In genomic region chr20:25036331-25036936, GRCh38 we compare ENCODE assay signal across 9 cellular contexts. TPM values are rescaled to one million over a fixed set of nuclear protein-coding genes. Genes with fewer than 3 reads are reported as not detected.
DNase-seq lines count a peak whose midpoint lies in the region; ATAC-seq and TF ChIP-seq lines count a peak whose summit lies in the region.
"Had no signal": no experiment of that assay in that cellular context is flagged by ENCODE, and none has a peak within 500 bp of the region (broad histone marks: within the 10 kb centered on the region; RNA-seq: fewer than 3 reads in every experiment).

No MANE protein-coding gene starts in this region.

- H3K18ac ChIP-seq in H9 (ENCODE audit: insufficient read length, low read depth, low read length), result no peak overlapping the region

- peaks cover 49% of the 10 kb centered on the region for H3K4me1 Mint-ChIP-seq in activated naive CD4-positive, alpha-beta T cell treated with anti-CD3 and anti-CD28 coated beads for 36 hours (ENCODE audit: low read depth)
- peaks cover 17% of the 10 kb centered on the region for H3K4me1 Mint-ChIP-seq in activated T-helper 17 cell treated with anti-CD3 and anti-CD28 coated beads, Interleukin-2, amount 50 U/mL, for 72 hours
- H3K4me1 Mint-ChIP-seq in memory B cell, result peaks cover 33% of the 10 kb centered on the region
- peaks cover 16% of the 10 kb centered on the region in 2 experiments for H3K4me1 Mint-ChIP-seq in H9

- no peak for DNase-seq in activated naive CD4-positive, alpha-beta T cell treated with anti-CD3 and anti-CD28 coated beads for 36 hours
- no peak for DNase-seq in activated naive CD4-positive, alpha-beta T cell treated with Interleukin-2 at 50 U/mL for 16 hours
- DNase-seq in memory B cell (ENCODE audit: low spot score in 2 of 2) (no peak), tibial nerve (ENCODE audit: low spot score in 2 of 2) (no peak), RWPE1 (ENCODE audit: low spot score) (no peak), SKM-1 treated with dmso at 0.1 percent for 144 hours (lab: John Stamatoyannopoulos, UW; ENCODE audit: unreplicated experiment) (no peak), H9 (no peak)
- DNase-seq: SHP77 treated with DMSO at 0.1 percent for 48 hours had no signal

- ATAC-seq in activated T-helper 17 cell treated with anti-CD3 and anti-CD28 coated beads, Interleukin-2, amount 50 U/mL, for 72 hours (replicated peaks), result no peak
- no peak for ATAC-seq in memory B cell (ENCODE audit: low read depth)

- H3K36me3 Mint-ChIP-seq in activated naive CD4-positive, alpha-beta T cell treated with anti-CD3 and anti-CD28 coated beads for 36 hours (ENCODE audit: low read depth), result no peaks in the 10 kb centered on the region
- no peaks in the 10 kb centered on the region for H3K36me3 Mint-ChIP-seq in activated T-helper 17 cell treated with anti-CD3 and anti-CD28 coated beads, Interleukin-2, amount 50 U/mL, for 72 hours (ENCODE audit: low read depth)
- H3K36me3 Mint-ChIP-seq in memory B cell (no peaks in the 10 kb centered on the region), H9 (ENCODE audit: insufficient read depth in 1 of 3, low read depth in 3 of 3) (peaks cover 0 to 2% (median 0%) of the 10 kb centered on the region in 3 experiments; a peak in 1 of 7 replicates)

- H3K36me3 ChIP-seq in tibial nerve, result no peaks in the 10 kb centered on the region

- H3K27ac Mint-ChIP-seq in activated naive CD4-positive, alpha-beta T cell treated with anti-CD3 and anti-CD28 coated beads for 36 hours, result peak overlapping the region; percentile 26
- H3K27ac Mint-ChIP-seq in activated T-helper 17 cell treated with anti-CD3 and anti-CD28 coated beads, Interleukin-2, amount 50 U/mL, for 72 hours, result peak overlapping the region; percentile 85
- H3K27ac Mint-ChIP-seq in memory B cell (peak overlapping the region; percentile 67), H9 (no peak overlapping the region)

- no peak overlapping the region for H3K4ac ChIP-seq in H9 (ENCODE audit: low read depth, low read length)

- H4K20me1 ChIP-seq in H9 (ENCODE audit: control insufficient read depth, insufficient read depth, insufficient read length), result no peaks in the 10 kb centered on the region

- no peak overlapping the region for H2BK15ac ChIP-seq in H9 (ENCODE audit: low read depth, low read length)

- no peak overlapping the region for H2BK120ac ChIP-seq in H9 (ENCODE audit: low read depth, low read length, poor library complexity, severe bottlenecking)

- intact Hi-C loops in activated naive CD4-positive, alpha-beta T cell treated with anti-CD3 and anti-CD28 coated beads for 36 hours (cut with micrococcal nuclease), result loop anchor here (1.0 kb wide), 2 partner anchors 21 to 43 kb away; no protein-coding TSS in a partner anchor

- H3K27me3 Mint-ChIP-seq in activated naive CD4-positive, alpha-beta T cell treated with anti-CD3 and anti-CD28 coated beads for 36 hours (ENCODE audit: low read depth), result no peaks in the 10 kb centered on the region
- H3K27me3 Mint-ChIP-seq in activated T-helper 17 cell treated with anti-CD3 and anti-CD28 coated beads, Interleukin-2, amount 50 U/mL, for 72 hours, result no peaks in the 10 kb centered on the region
- H3K27me3 Mint-ChIP-seq in memory B cell, result no peaks in the 10 kb centered on the region
- H3K27me3 Mint-ChIP-seq in H9 (ENCODE audit: low read depth), result peaks cover 19% of the 10 kb centered on the region

- H3K56ac ChIP-seq in H9 (ENCODE audit: insufficient read length, low read depth, low read length), result no peak overlapping the region

- no peaks in the 10 kb centered on the region for H3K27me3 ChIP-seq in tibial nerve
- H3K27me3 ChIP-seq in H9 (ENCODE audit: insufficient read depth, low read length), result no peaks in the 10 kb centered on the region

- peak overlapping the region in 1 of 4 donors; percentile 6 for H3K4me3 ChIP-seq in tibial nerve

- no peak overlapping the region for H2AFZ ChIP-seq in H9 (ENCODE audit: low read length)

- H3K9me3 ChIP-seq in tibial nerve (no peaks in the 10 kb centered on the region), H9 (ENCODE audit: control insufficient read depth, low read depth, low read length) (no peaks in the 10 kb centered on the region)

- no peak overlapping the region for H4K8ac ChIP-seq in H9 (replicated peaks; ENCODE audit: insufficient read length, low read depth, low read length)

- H3K4me1 ChIP-seq in tibial nerve (peaks cover 14 to 100% (median 95%) of the 10 kb centered on the region in 4 donors), H9 (ENCODE audit: insufficient read depth, low read length) (peaks cover 2% of the 10 kb centered on the region; the same call in 1 of the 2 replicates)

- no peaks in the 10 kb centered on the region for H3K79me2 ChIP-seq in H9 (ENCODE audit: insufficient read depth, low read length)

- no peak overlapping the region for H3K14ac ChIP-seq in H9 (ENCODE audit: insufficient read depth, low read length)

- no peak overlapping the region for H2BK5ac ChIP-seq in H9 (ENCODE audit: insufficient read length, low read length)

- no peaks in the 10 kb centered on the region for H3K79me1 ChIP-seq in H9 (ENCODE audit: insufficient read depth, low read depth, low read length, poor library complexity, severe bottlenecking)

- H2BK12ac ChIP-seq in H9 (ENCODE audit: insufficient read length, low read depth, low read length), result no peak overlapping the region

- H3K9me3 Mint-ChIP-seq in activated naive CD4-positive, alpha-beta T cell treated with anti-CD3 and anti-CD28 coated beads for 36 hours, result no peaks in the 10 kb centered on the region
- no peaks in the 10 kb centered on the region for H3K9me3 Mint-ChIP-seq in activated T-helper 17 cell treated with anti-CD3 and anti-CD28 coated beads, Interleukin-2, amount 50 U/mL, for 72 hours
- no peaks in the 10 kb centered on the region for H3K9me3 Mint-ChIP-seq in memory B cell
- no peaks in the 10 kb centered on the region for H3K9me3 Mint-ChIP-seq in H9

- H2AK5ac ChIP-seq in H9 (ENCODE audit: insufficient read length, low read length), result no peak overlapping the region

- no peaks in the 10 kb centered on the region for H3K23me2 ChIP-seq in H9 (ENCODE audit: insufficient read length, low read depth, low read length, poor library complexity, severe bottlenecking)

- H3K9ac ChIP-seq in H9 (ENCODE audit: extremely low read depth, insufficient read length, low read length), result no peak overlapping the region

- H3T11ph ChIP-seq in H9 (ENCODE audit: low read length), result no peak overlapping the region

- 4 to 11% methylated on average over 7 of the region's 7 CpGs for WGBS in tibial nerve, 2 donors
- WGBS in H9 (ENCODE audit: extremely low coverage, insufficient read length, low lambda C conversion rate), result no CpG with 5 or more reads among the region's 7 CpGs

- no peak overlapping the region for H4K91ac ChIP-seq in H9 (ENCODE audit: insufficient read length, low read depth, low read length)

- H4K5ac ChIP-seq in H9 (ENCODE audit: insufficient read length, low read depth, low read length), result no peak overlapping the region

- POLR2A ChIA-PET in RWPE1 (lab: Yijun Ruan, JAX; ENCODE audit: low non-redundant PET), result no interaction called here

- H3K4me2 ChIP-seq in H9 (ENCODE audit: insufficient read depth, insufficient read length, low read length), result no peak overlapping the region

- H3K27ac ChIP-seq in tibial nerve (peak overlapping the region; percentile 40 to 89 (median 72)), RWPE1 (no peak overlapping the region), H9 (ENCODE audit: insufficient read length, low read depth, low read length) (no peak overlapping the region)

- H3K4me3 Mint-ChIP-seq in activated naive CD4-positive, alpha-beta T cell treated with anti-CD3 and anti-CD28 coated beads for 36 hours, result peak overlapping the region; percentile 23
- peak overlapping the region; percentile 60 for H3K4me3 Mint-ChIP-seq in activated T-helper 17 cell treated with anti-CD3 and anti-CD28 coated beads, Interleukin-2, amount 50 U/mL, for 72 hours
- H3K4me3 Mint-ChIP-seq in memory B cell (peak overlapping the region; percentile 68), H9 (no peak overlapping the region)

- no peak overlapping the region for H3K23ac ChIP-seq in H9 (ENCODE audit: insufficient read length, low read depth, low read length)

- TF ChIP-seq POLR2A in tibial nerve (IDR thresholded peaks at IDR 0.05), result no peak

- TF ChIP-seq EP300 in tibial nerve (IDR thresholded peaks at IDR 0.05), result no peak

- TF ChIP-seq CTCF in tibial nerve (IDR thresholded peaks at IDR 0.05), result no peak
- TF ChIP-seq CTCF in RWPE1 (conservative IDR thresholded peaks at IDR 0.05; ENCODE audit: low read depth), result no peak
- no peak for TF ChIP-seq CTCF in H9 (conservative IDR thresholded peaks at IDR 0.05)

- CTCF ChIA-PET in activated naive CD4-positive, alpha-beta T cell treated with anti-CD3 and anti-CD28 coated beads for 36 hours (lab: Charles Lee), result interaction anchor here (0.6 to 1.4 kb wide), 7 partner anchors 15 to 352 kb away, joined by 3 to 6 read pairs (median 4); no protein-coding TSS in a partner anchor
- CTCF ChIA-PET in RWPE1 (lab: Yijun Ruan, JAX), result interaction anchor here (0.7 kb wide), 2 partner anchors 11 to 13 kb away, joined by 3 to 5 read pairs; no protein-coding TSS in a partner anchor

- no peak overlapping the region for H2BK20ac ChIP-seq in H9 (ENCODE audit: low read depth, low read length, poor library complexity, severe bottlenecking)

RNA-seq across cellular contexts. Expression of gene ACSS1, which starts 21.5 kb away (rescaled TPM):
- total RNA-seq in activated naive CD4-positive, alpha-beta T cell treated with anti-CD3 and anti-CD28 coated beads for 36 hours, result 10 to 100 TPM in 1 of 2 experiments, 1 to 10 TPM in 1; 9.4 to 10.1 TPM
- 10 to 100 TPM in 1 of 2 donors, 1 to 10 TPM in 1; 8.4 to 23.3 TPM for total RNA-seq in activated T-helper 17 cell treated with anti-CD3 and anti-CD28 coated beads, Interleukin-2, amount 50 U/mL, for 72 hours
- total RNA-seq in tibial nerve (10 to 100 TPM; 38.5 to 55.5 (median 42.2) TPM), H9 (2021) (0.61 TPM in 2 replicates)

RNA-seq across cellular contexts. Expression of gene APMAP, which starts 43.9 kb away (rescaled TPM):
- total RNA-seq in activated naive CD4-positive, alpha-beta T cell treated with anti-CD3 and anti-CD28 coated beads for 36 hours, result 10 to 100 TPM; 46.9 to 50.9 TPM
- 10 to 100 TPM; 30.7 to 49.4 TPM for total RNA-seq in activated T-helper 17 cell treated with anti-CD3 and anti-CD28 coated beads, Interleukin-2, amount 50 U/mL, for 72 hours
- total RNA-seq in tibial nerve (10 to 100 TPM; 45.3 to 83.1 (median 54.1) TPM), H9 (2021) (67.8 and 69.1 TPM in 2 replicates)

RNA-seq across cellular contexts. Expression of gene VSX1, which starts 45.5 kb away (rescaled TPM):
- not detected for total RNA-seq in activated naive CD4-positive, alpha-beta T cell treated with anti-CD3 and anti-CD28 coated beads for 36 hours
- not detected for total RNA-seq in activated T-helper 17 cell treated with anti-CD3 and anti-CD28 coated beads, Interleukin-2, amount 50 U/mL, for 72 hours
- total RNA-seq in tibial nerve (not detected), H9 (2021) (not detected in 2 replicates)

Comparison
In these comparisons a context has a peak if more than half of its experiments do, and no peak if none do; other contexts are left out.
1. H3K27ac Mint-ChIP-seq: peak in activated naive CD4-positive, alpha-beta T cell treated with anti-CD3 and anti-CD28 coated beads for 36 hours (single experiment), activated T-helper 17 cell treated with anti-CD3 and anti-CD28 coated beads, Interleukin-2, amount 50 U/mL, for 72 hours (single experiment) and memory B cell (single experiment); none in H9 (0 of 3).
2. H3K4me3 Mint-ChIP-seq: peak in activated naive CD4-positive, alpha-beta T cell treated with anti-CD3 and anti-CD28 coated beads for 36 hours (single experiment), activated T-helper 17 cell treated with anti-CD3 and anti-CD28 coated beads, Interleukin-2, amount 50 U/mL, for 72 hours (single experiment) and memory B cell (single experiment); none in H9 (0 of 2).
3. H3K27ac ChIP-seq: peak in tibial nerve (4 of 4); none in RWPE1 (single experiment) and H9 (single experiment).